Comparison of ENCODE assay signal across 15 cellular contexts in the genomic region with DNA sequence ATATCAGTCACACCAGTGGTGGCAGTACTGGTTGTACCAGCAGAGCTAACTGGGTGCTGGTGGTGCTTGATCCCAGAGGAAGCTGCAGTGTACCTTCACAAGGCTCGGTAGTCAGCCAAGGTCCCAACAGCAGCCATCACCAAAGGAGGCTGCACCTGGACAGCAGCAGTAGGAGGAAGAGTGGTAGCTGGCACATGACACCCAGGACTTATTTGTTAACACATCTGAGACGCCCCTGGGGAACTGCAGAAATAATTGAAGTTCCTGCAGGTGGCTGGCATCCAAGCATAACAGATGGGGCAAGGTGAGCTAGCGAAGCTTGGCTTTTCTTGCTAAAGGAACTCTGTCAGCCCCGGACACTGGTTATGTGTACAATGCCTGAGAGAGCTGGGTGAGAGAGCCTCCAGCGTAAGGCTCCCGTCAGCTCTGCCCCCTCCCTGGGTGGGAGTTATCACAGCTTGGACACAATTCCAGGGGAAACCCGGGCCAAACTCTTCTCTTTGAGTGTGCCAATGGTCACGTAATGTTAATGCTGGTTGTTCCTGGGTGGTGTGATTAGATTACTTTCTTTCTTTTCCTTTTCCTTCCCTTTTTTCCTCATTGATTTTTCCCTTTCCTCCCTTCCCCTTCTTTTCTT. TPM values are rescaled to one million over a fixed set of nuclear protein-coding genes. Genes with fewer than 3 reads are reported as not detected.
DNase-seq lines count a peak whose midpoint lies in the region; ATAC-seq, FAIRE-seq and TF ChIP-seq lines count a peak whose summit lies in the region.
"Had no signal": no experiment of that assay in that cellular context is flagged by ENCODE, and none has a peak within 500 bp of the region (broad histone marks: within the 10 kb centered on the region; RNA-seq: fewer than 3 reads in every experiment).

No MANE protein-coding gene starts in this region.

- H3K27me3 ChIP-seq in RWPE2 (ENCODE audit: insufficient read depth, poor library complexity, severe bottlenecking) (no peaks in the 10 kb centered on the region), spleen (replicated peaks in 1 of 7) (no peaks in the 10 kb centered on the region), small intestine (ENCODE audit: control insufficient read depth in 2 of 2, insufficient read depth in 2 of 2, low read length in 2 of 2) (no peaks in the 10 kb centered on the region)
- H3K27me3 ChIP-seq: gastrocnemius medialis had no signal

- intact Hi-C loops in spleen (cut with DNase I; ENCODE audit: low total_unique reads): no loop called here

- H3K4me1 ChIP-seq in RWPE2 (ENCODE audit: insufficient read depth, poor library complexity, severe bottlenecking) (no peaks in the 10 kb centered on the region), spleen (peaks cover 0 to 15% (median 0%) of the 10 kb centered on the region in 6 donors), small intestine (ENCODE audit: control insufficient read depth in 2 of 2, insufficient read depth in 1 of 2, low read depth in 1 of 2, low read length in 1 of 2) (no peaks in the 10 kb centered on the region)
- H3K4me1 ChIP-seq: gastrocnemius medialis, SJSA1 had no signal

- H3K27me3 Mint-ChIP-seq in type B pancreatic cell: peaks cover 15% of the 10 kb centered on the region
- H3K27me3 Mint-ChIP-seq: activated naive CD8-positive, alpha-beta T cell; dendritic cell treated with granulocyte-macrophage colony-stimulating factor and Interleukin-4, amounts not matched to agents 40 ng/mL and 50 ng/mL, for 4 days had no signal

- DNase-seq in NCI-H187 (lab: John Stamatoyannopoulos, UW) (peak; percentile 51 to 72), RWPE2 (ENCODE audit: low spot score) (no peak), spleen (peak; percentile 78), small intestine (no peak), inferior parietal cortex (ENCODE audit: extremely low spot score) (no peak), type B pancreatic cell (ENCODE audit: extremely low spot score, unreplicated experiment) (no peak)
- DNase-seq: activated CD4-positive, alpha-beta T cell treated with anti-CD3 and anti-CD28 coated beads for 48 hours; gastrocnemius medialis; stimulated activated CD4-positive, alpha-beta T cell treated with anti-CD3 and anti-CD28 coated beads, Interleukin-2, amount 100 ng/mL, for 48 hours had no signal

- peaks cover 5% of the 10 kb centered on the region for H3K9me3 Mint-ChIP-seq in type B pancreatic cell
- H3K9me3 Mint-ChIP-seq: dendritic cell treated with granulocyte-macrophage colony-stimulating factor and Interleukin-4, amounts not matched to agents 40 ng/mL and 50 ng/mL, for 4 days had no signal

- ATAC-seq in GM18909 (IDR thresholded peaks at IDR 0.05; ENCODE audit: poor library complexity, unreplicated experiment) (peak; percentile 46), RWPE2 (ENCODE audit: low read depth) (0 out of 3 replicates have a peak, but pooled peaks have one; percentile 27)
- ATAC-seq: gastrocnemius medialis, left lobe of liver had no signal

- H3K4me1 Mint-ChIP-seq in type B pancreatic cell (ENCODE audit: unreplicated experiment): no peaks in the 10 kb centered on the region

- TF ChIP-seq POLR2A in spleen (IDR thresholded peaks at IDR 0.05): no peak

- H3K4me3 Mint-ChIP-seq in type B pancreatic cell: no peak overlapping the region
- H3K4me3 Mint-ChIP-seq: activated naive CD8-positive, alpha-beta T cell; dendritic cell treated with granulocyte-macrophage colony-stimulating factor and Interleukin-4, amounts not matched to agents 40 ng/mL and 50 ng/mL, for 4 days had no signal

- no peak for TF ChIP-seq CTCF in RWPE2 (IDR thresholded peaks at IDR 0.05; ENCODE audit: poor library complexity, severe bottlenecking)
- TF ChIP-seq CTCF in spleen (IDR thresholded peaks at IDR 0.05 in 8 of 11, conservative IDR thresholded peaks at IDR 0.05 in 3 of 11): no peak
- TF ChIP-seq CTCF in type B pancreatic cell (conservative IDR thresholded peaks at IDR 0.05): no peak

- H3K9me3 ChIP-seq in RWPE2 (ENCODE audit: severe bottlenecking) (no peaks in the 10 kb centered on the region), spleen (no peaks in the 10 kb centered on the region), small intestine (ENCODE audit: control insufficient read depth, low read depth) (no peaks in the 10 kb centered on the region)
- H3K9me3 ChIP-seq: gastrocnemius medialis, SJSA1 had no signal

- FAIRE-seq in small intestine (lab: Jason Lieb, UNC): no peak
- FAIRE-seq: D721Med had no signal

- no peak overlapping the region for H3K4me3 ChIP-seq in RWPE2 (ENCODE audit: severe bottlenecking)
- H3K4me3 ChIP-seq in spleen: no peak overlapping the region
- H3K4me3 ChIP-seq in small intestine (ENCODE audit: low read depth in 1 of 2, low read length in 2 of 2): no peak overlapping the region
- H3K4me3 ChIP-seq: gastrocnemius medialis, SJSA1 had no signal

- H3K36me3 ChIP-seq in RWPE2 (ENCODE audit: low read depth) (no peaks in the 10 kb centered on the region), spleen (no peaks in the 10 kb centered on the region), small intestine (ENCODE audit: control insufficient read depth in 2 of 2, insufficient read depth in 2 of 2, low read length in 2 of 2) (no peaks in the 10 kb centered on the region)
- H3K36me3 ChIP-seq: gastrocnemius medialis, SJSA1 had no signal

- no peak overlapping the region for H3K27ac ChIP-seq in RWPE2 (ENCODE audit: poor library complexity, severe bottlenecking)
- peak overlapping the region in 3 of 8 donors; percentile 5 to 51 (median 42) for H3K27ac ChIP-seq in spleen
- no peak overlapping the region for H3K27ac ChIP-seq in small intestine (ENCODE audit: low read depth in 1 of 2, low read length in 1 of 2)
- H3K27ac ChIP-seq: gastrocnemius medialis, SJSA1 had no signal

- WGBS in spleen, 5 donors: 48 to 63% (median 53%) methylated on average over 7 to 8 of the region's 8 CpGs
- WGBS in small intestine, 3 donors: 21 to 54% (median 39%) methylated on average over 8 of the region's 8 CpGs

- no peak overlapping the region for H3K27ac Mint-ChIP-seq in type B pancreatic cell
- H3K27ac Mint-ChIP-seq: activated naive CD8-positive, alpha-beta T cell; dendritic cell treated with granulocyte-macrophage colony-stimulating factor and Interleukin-4, amounts not matched to agents 40 ng/mL and 50 ng/mL, for 4 days had no signal

- H3K36me3 Mint-ChIP-seq in type B pancreatic cell: no peaks in the 10 kb centered on the region

RNA-seq across cellular contexts. Expression of gene PARP1, which starts 29.1 kb away (rescaled TPM):
- 100 to 1,000 TPM; 119 to 213 (median 134) TPM for total RNA-seq in spleen
- 10 to 100 TPM; 39.2 to 71.8 (median 69.7) TPM for polyA plus RNA-seq in spleen
- 10 to 100 TPM; 17.4 to 46.5 (median 23.8) TPM for polyA plus RNA-seq in small intestine
- total RNA-seq in type B pancreatic cell (ENCODE audit: low replicate concordance): 106 and 186 TPM in 2 replicates

Comparison
In these comparisons a context has a peak if more than half of its experiments do, and no peak if none do; other contexts are left out.
1. DNase-seq: peak in NCI-H187 (2 of 2) and spleen (single experiment); none in RWPE2 (single experiment), small intestine (single experiment), inferior parietal cortex (single experiment) and type B pancreatic cell (single experiment).